In the genomic region with DNA sequence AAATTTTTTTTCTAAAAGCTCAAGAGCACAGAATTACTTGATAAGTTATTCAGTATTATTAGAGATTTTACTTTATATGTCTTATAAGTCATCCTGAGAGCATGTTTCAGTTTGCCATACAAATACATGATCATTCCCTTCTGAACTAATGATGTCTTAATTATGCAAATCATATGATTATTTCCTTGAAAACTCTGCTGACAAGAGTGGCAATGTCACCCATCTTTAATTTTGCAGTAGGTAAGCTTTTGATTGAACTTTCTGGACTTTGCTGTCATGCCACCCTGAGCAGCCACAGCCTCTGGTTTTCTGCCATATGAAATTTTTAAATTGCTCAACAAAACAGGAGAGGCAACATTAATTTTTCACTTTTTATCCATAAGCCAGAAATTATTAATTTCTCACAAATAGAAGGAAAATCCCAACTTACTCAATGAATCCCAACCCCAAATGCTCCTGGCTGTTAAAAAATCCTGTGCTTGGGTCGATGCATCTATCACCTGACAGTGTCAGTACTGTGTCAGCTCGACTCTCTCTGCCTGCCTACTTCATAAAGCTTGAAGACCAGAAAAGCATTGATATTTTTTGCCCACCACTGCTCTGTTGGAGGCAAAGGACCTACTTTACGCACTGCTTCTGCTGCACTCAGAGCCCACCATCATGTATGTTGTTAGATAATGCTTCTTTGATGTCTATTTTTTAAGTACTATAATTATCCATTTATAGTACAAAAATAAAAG, we compare ENCODE assay signal across 27 cellular contexts.
"Had no signal": no experiment of that assay in that cellular context is flagged by ENCODE, and none has a peak within 500 bp of the region (broad histone marks: within the 10 kb centered on the region; RNA-seq: fewer than 3 reads in every experiment).

No MANE protein-coding gene starts in this region.

- FAIRE-seq: bronchial epithelial cell, endometrium had no signal

- H3K4me2 ChIP-seq: hepatocyte had no signal

- H3K4me1 Mint-ChIP-seq: activated B cell treated with CpG ODN at 0.5 μM for 24 hours; nephron; stimulated activated memory B cell treated with anti-CD40 and anti-IgM and Interleukin-4, amounts not matched to agents 10 μg/mL and 1 μg/mL and 100 μg/mL, for 72 hours; T-helper 17 cell had no signal

- H3K4me3 ChIP-seq: hepatocyte, left ventricle myocardium inferior, ovary, skin epidermis, stomach had no signal

- H3K27me3 Mint-ChIP-seq: activated B cell treated with CpG ODN at 0.5 μM for 24 hours; activated CD4-positive, alpha-beta T cell treated with anti-CD3 and anti-CD28 coated beads for 36 hours; activated naive CD8-positive, alpha-beta T cell treated with anti-CD3 and anti-CD28 coated beads for 36 hours; activated T-cell treated with anti-CD3 and anti-CD28 coated beads, Interleukin-2, amount 50 U/mL, for 24 hours; stimulated activated memory B cell treated with anti-CD40 and anti-IgM and Interleukin-4, amounts not matched to agents 10 μg/mL and 1 μg/mL and 100 μg/mL, for 72 hours; T-helper 17 cell had no signal

- H3K4me1 ChIP-seq: stomach had no signal

- H2AFZ ChIP-seq: hepatocyte had no signal

- H3K27me3 ChIP-seq: hepatocyte, neutrophil, ovary, stomach had no signal

- H3K27ac Mint-ChIP-seq: activated B cell treated with CpG ODN at 0.5 μM for 24 hours; activated CD4-positive, alpha-beta T cell treated with anti-CD3 and anti-CD28 coated beads for 36 hours; activated naive CD8-positive, alpha-beta T cell treated with anti-CD3 and anti-CD28 coated beads for 36 hours; activated T-cell treated with anti-CD3 and anti-CD28 coated beads, Interleukin-2, amount 50 U/mL, for 24 hours; activated T-helper 2 cell treated with anti-CD3 and anti-CD28 coated beads, Interferon-gamma antibody, Interleukin-2, Interleukin-4, amounts not matched to agents 10 μg/mL and 5 μg/mL and 100 μg/mL, durations not matched to agents 14 hours and 24 hours and 36 hours; immature natural killer cell; nephron; stimulated activated memory B cell treated with anti-CD40 and anti-IgM and Interleukin-4, amounts not matched to agents 10 μg/mL and 1 μg/mL and 100 μg/mL, for 72 hours; T-helper 17 cell had no signal

- H3K79me2 ChIP-seq: hepatocyte had no signal

- ATAC-seq: activated CD4-positive, alpha-beta T cell treated with anti-CD3 and anti-CD28 coated beads for 36 hours; stimulated activated memory B cell treated with anti-CD40 and anti-IgM and Interleukin-4, amounts not matched to agents 10 μg/mL and 1 μg/mL and 100 μg/mL, for 72 hours; T-helper 17 cell had no signal

- H3K9me3 ChIP-seq: ovary, stomach had no signal

- H3K4me3 Mint-ChIP-seq: activated B cell treated with CpG ODN at 0.5 μM for 24 hours; activated CD4-positive, alpha-beta T cell treated with anti-CD3 and anti-CD28 coated beads for 36 hours; activated naive CD8-positive, alpha-beta T cell treated with anti-CD3 and anti-CD28 coated beads for 36 hours; activated T-cell treated with anti-CD3 and anti-CD28 coated beads, Interleukin-2, amount 50 U/mL, for 24 hours; immature natural killer cell; nephron; stimulated activated memory B cell treated with anti-CD40 and anti-IgM and Interleukin-4, amounts not matched to agents 10 μg/mL and 1 μg/mL and 100 μg/mL, for 72 hours; T-helper 17 cell had no signal

- DNase-seq: activated B cell treated with CpG ODN at 0.5 μM for 24 hours; activated CD4-positive, alpha-beta T cell treated with anti-CD3 and anti-CD28 coated beads for 36 hours; activated CD4-positive, alpha-beta T cell treated with anti-CD3 and anti-CD28 coated beads, Interleukin-2, amount 50 U/mL, for 4 hours; activated CD8-positive, alpha-beta memory T cell treated with anti-CD3 and anti-CD28 coated beads for 24 hours; activated CD8-positive, alpha-beta memory T cell treated with anti-CD3 and anti-CD28 coated beads, Interleukin-2, amount 50 U/mL, for 4 hours; activated naive CD4-positive, alpha-beta T cell treated with Interleukin-2 at 50 U/mL for 16 hours; activated naive CD8-positive, alpha-beta T cell treated with anti-CD3 and anti-CD28 coated beads for 36 hours; activated T-cell treated with anti-CD3 and anti-CD28 coated beads, Interleukin-2, amount 50 U/mL, for 24 hours; amniotic stem cell; cerebellar nuclear complex; effector CD4-positive, alpha-beta T cell; glutamatergic neuron; immature natural killer cell; left ventricle myocardium inferior; mammary epithelial cell; ovary; right cardiac atrium; stomach; T-helper 17 cell had no signal

- H3K27ac ChIP-seq: hepatocyte, left ventricle myocardium inferior, neutrophil, ovary, stomach had no signal

- H3K36me3 ChIP-seq: left ventricle myocardium inferior, neutrophil, ovary, stomach had no signal
